17 cellular contexts compared by ENCODE assay signal in the genomic region with DNA sequence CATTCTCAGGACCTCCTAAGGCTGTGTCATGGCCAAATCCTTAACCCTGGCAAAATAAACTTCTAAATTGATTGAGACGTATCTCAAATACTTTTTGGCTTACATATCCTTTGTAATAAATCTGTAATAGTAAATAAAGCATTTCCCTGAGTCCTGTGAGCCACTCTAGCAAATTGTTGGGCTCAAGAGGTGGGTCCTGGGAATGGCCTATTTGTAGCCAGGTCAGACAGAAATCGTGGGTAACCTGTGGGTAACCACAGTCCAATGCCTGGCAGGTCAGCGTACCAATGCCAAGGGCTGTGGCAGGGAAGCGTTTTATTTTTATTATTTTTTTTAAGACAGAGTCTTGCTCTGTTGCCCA. TPM values are rescaled to one million over a fixed set of nuclear protein-coding genes. Genes with fewer than 3 reads are reported as not detected.
A peak's percentile ranks its signal among the peaks of the same experiment; 100 is the strongest.
DNase-seq lines count a peak whose midpoint lies in the region; ATAC-seq and TF ChIP-seq lines count a peak whose summit lies in the region.
"Had no signal": no experiment of that assay in that cellular context is flagged by ENCODE, and none has a peak within 500 bp of the region (broad histone marks: within the 10 kb centered on the region; RNA-seq: fewer than 3 reads in every experiment).

No MANE protein-coding gene starts in this region.

- no peaks in the 10 kb centered on the region for H3K9me3 Mint-ChIP-seq in MCF 10A (ENCODE audit: unreplicated experiment)
- no peaks in the 10 kb centered on the region for H3K9me3 Mint-ChIP-seq in naive thymus-derived CD8-positive, alpha-beta T cell
- H3K9me3 Mint-ChIP-seq: naive B cell, WTC11 had no signal

- H3K27ac Mint-ChIP-seq in MCF 10A (ENCODE audit: low read depth, unreplicated experiment): peak overlapping the region; percentile 93
- no peak overlapping the region for H3K27ac Mint-ChIP-seq in naive thymus-derived CD8-positive, alpha-beta T cell
- H3K27ac Mint-ChIP-seq: activated CD8-positive, alpha-beta memory T cell treated with anti-CD3 and anti-CD28 coated beads, Interleukin-2, amount 10 ng/mL, durations not matched to agents 7 days and 5 days; H9 had no signal

- H3K36me3 Mint-ChIP-seq in MCF 10A (ENCODE audit: insufficient read depth, unreplicated experiment): peaks cover 6% of the 10 kb centered on the region
- H3K36me3 Mint-ChIP-seq in naive thymus-derived CD8-positive, alpha-beta T cell: no peaks in the 10 kb centered on the region
- H3K36me3 Mint-ChIP-seq: activated CD8-positive, alpha-beta memory T cell treated with anti-CD3 and anti-CD28 coated beads, Interleukin-2, amount 10 ng/mL, durations not matched to agents 7 days and 5 days; naive B cell; WTC11 had no signal

- no peaks in the 10 kb centered on the region for H3K9me3 ChIP-seq in muscle layer of duodenum (ENCODE audit: control insufficient read depth in 1 of 2, low read length in 2 of 2)

- no peaks in the 10 kb centered on the region for H3K27me3 Mint-ChIP-seq in MCF 10A (ENCODE audit: insufficient read depth, unreplicated experiment)
- peaks cover 6 to 37% (median 22%) of the 10 kb centered on the region in 5 donors for H3K27me3 Mint-ChIP-seq in naive thymus-derived CD8-positive, alpha-beta T cell

- no peaks in the 10 kb centered on the region for H3K36me3 ChIP-seq in muscle layer of duodenum (ENCODE audit: control insufficient read depth in 1 of 2, insufficient read depth in 2 of 2, low read length in 2 of 2)
- H3K36me3 ChIP-seq: brain microvascular endothelial cell had no signal

- DNase-seq in HK-2 (ENCODE audit: unreplicated experiment) (peak; percentile 21), MCF 10A (ENCODE audit: unreplicated experiment) (no peak), NOMO-1 treated with dmso at 0.1 percent for 144 hours (lab: John Stamatoyannopoulos, UW; ENCODE audit: unreplicated experiment) (no peak)
- no peak for DNase-seq in naive thymus-derived CD8-positive, alpha-beta T cell
- DNase-seq: activated CD8-positive, alpha-beta memory T cell treated with anti-CD3 and anti-CD28 coated beads, Interleukin-2, amount 10 ng/mL, durations not matched to agents 7 days and 5 days; activated naive CD4-positive, alpha-beta T cell treated with Interleukin-2 at 50 U/mL for 16 hours; effector CD8-positive, alpha-beta T cell; foreskin melanocyte; H9; naive B cell had no signal

- ATAC-seq in GM19395 (IDR thresholded peaks at IDR 0.05; ENCODE audit: unreplicated experiment) (no peak), GM21390 (IDR thresholded peaks at IDR 0.05; ENCODE audit: unreplicated experiment) (no peak)
- no peak for ATAC-seq in naive thymus-derived CD8-positive, alpha-beta T cell
- ATAC-seq: activated CD8-positive, alpha-beta memory T cell treated with anti-CD3 and anti-CD28 coated beads, Interleukin-2, amount 10 ng/mL, durations not matched to agents 7 days and 5 days; WTC11 had no signal

- no peak overlapping the region for H3K4me3 Mint-ChIP-seq in MCF 10A (ENCODE audit: unreplicated experiment)
- H3K4me3 Mint-ChIP-seq in naive thymus-derived CD8-positive, alpha-beta T cell: no peak overlapping the region
- H3K4me3 Mint-ChIP-seq: activated CD8-positive, alpha-beta memory T cell treated with anti-CD3 and anti-CD28 coated beads, Interleukin-2, amount 10 ng/mL, durations not matched to agents 7 days and 5 days; H9; WTC11 had no signal

- CTCF ChIA-PET in MCF 10A (lab: Yijun Ruan, JAX): interaction anchor here (0.7 kb wide), 1 partner anchor 585 kb away, joined by 3 read pairs; no protein-coding TSS in a partner anchor

- POLR2A ChIA-PET in MCF 10A (lab: Yijun Ruan, JAX): interaction anchor here (0.6 to 3.7 kb wide), 7 partner anchors 9 to 392 kb away, joined by 3 to 22 read pairs (median 4); a partner anchor contains a TSS
- POLR2A ChIA-PET in naive thymus-derived CD8-positive, alpha-beta T cell (lab: Charles Lee): no interaction called here

- H3K4me1 Mint-ChIP-seq in MCF 10A (ENCODE audit: insufficient read depth, unreplicated experiment): peaks cover 10% of the 10 kb centered on the region
- peaks cover 3 to 16% (median 11%) of the 10 kb centered on the region in 4 donors for H3K4me1 Mint-ChIP-seq in naive thymus-derived CD8-positive, alpha-beta T cell

- no TSS peak for BruUV-seq in MCF 10A (replicated peaks; lab: Mats Ljungman, UMichigan)

- peaks cover 0 to 7% of the 10 kb centered on the region in 2 donors for H3K4me1 ChIP-seq in muscle layer of duodenum (ENCODE audit: control insufficient read depth in 1 of 2, insufficient read depth in 2 of 2, low read length in 2 of 2)

- TF ChIP-seq CTCF in 22Rv1 (IDR thresholded peaks at IDR 0.05) (no peak), MCF 10A (IDR thresholded peaks at IDR 0.05; ENCODE audit: unreplicated experiment) (no peak)

- H3K27ac ChIP-seq in 22Rv1: peak overlapping the region; percentile 64
- peak overlapping the region; percentile 45 for H3K27ac ChIP-seq in muscle layer of duodenum (ENCODE audit: low read length)
- H3K27ac ChIP-seq: brain microvascular endothelial cell, SK-N-MC had no signal

- H3K27me3 ChIP-seq in muscle layer of duodenum (ENCODE audit: low read depth, low read length): peaks cover 6% of the 10 kb centered on the region

- H3K4me3 ChIP-seq in muscle layer of duodenum (ENCODE audit: low read depth in 1 of 2, low read length in 2 of 2): no peak overlapping the region
- H3K4me3 ChIP-seq: SK-N-MC had no signal

- intact Hi-C loops in MCF 10A (cut with micrococcal nuclease): no loop called here

RNA-seq across cellular contexts. Expression of a gene that starts 12.0 kb away (rescaled TPM):
- total RNA-seq in MCF 10A (2022): 163 and 172 TPM in 2 replicates
- 100 to 1,000 TPM; 236 to 250 TPM for total RNA-seq in naive thymus-derived CD8-positive, alpha-beta T cell
- 10 to 100 TPM; 87.5 to 89.6 (median 89.0) TPM for polyA plus RNA-seq in naive thymus-derived CD8-positive, alpha-beta T cell

RNA-seq across cellular contexts. Expression of a gene that starts 36.1 kb away (rescaled TPM):
- total RNA-seq in MCF 10A (2022): 0.49 and 0.75 TPM in 2 replicates
- total RNA-seq in naive thymus-derived CD8-positive, alpha-beta T cell: 1 to 10 TPM; 3.0 to 5.3 TPM
- 1 to 10 TPM in 1 of 3 donors, under 1 TPM in 2; 0.06 to 1.5 (median 0.85) TPM for polyA plus RNA-seq in naive thymus-derived CD8-positive, alpha-beta T cell

RNA-seq across cellular contexts. Expression of a gene that starts 41.5 kb away (rescaled TPM):
- not detected in 2 replicates for total RNA-seq in MCF 10A (2022)
- total RNA-seq in naive thymus-derived CD8-positive, alpha-beta T cell: not detected
- not detected for polyA plus RNA-seq in naive thymus-derived CD8-positive, alpha-beta T cell
- total RNA-seq: activated CD8-positive, alpha-beta memory T cell treated with anti-CD3 and anti-CD28 coated beads, Interleukin-2, amount 10 ng/mL, durations not matched to agents 7 days and 5 days; H9 had no signal

RNA-seq across cellular contexts. Expression of a gene that starts 54.3 kb away (rescaled TPM):
- total RNA-seq in MCF 10A (2022): 49.6 and 58.2 TPM in 2 replicates
- total RNA-seq in naive thymus-derived CD8-positive, alpha-beta T cell: 10 to 100 TPM; 37.1 to 41.2 TPM
- polyA plus RNA-seq in naive thymus-derived CD8-positive, alpha-beta T cell: 10 to 100 TPM; 88.8 to 99.4 (median 96.3) TPM

RNA-seq across cellular contexts. Expression of a gene that starts 54.3 kb away (rescaled TPM):
- 37.6 and 41.6 TPM in 2 replicates for total RNA-seq in MCF 10A (2022)
- total RNA-seq in naive thymus-derived CD8-positive, alpha-beta T cell: 10 to 100 TPM; 56.9 to 65.2 TPM
- 10 to 100 TPM; 44.4 to 57.8 (median 56.6) TPM for polyA plus RNA-seq in naive thymus-derived CD8-positive, alpha-beta T cell
